Comparison of ENCODE assay signal across 19 cellular contexts in genomic region chr5:40634593-40634992, GRCh38. TPM values are rescaled to one million over a fixed set of nuclear protein-coding genes. Genes with fewer than 3 reads are reported as not detected.
A peak's percentile ranks its signal among the peaks of the same experiment; 100 is the strongest.
DNase-seq lines count a peak whose midpoint lies in the region; ATAC-seq and TF ChIP-seq lines count a peak whose summit lies in the region.
"Had no signal": no experiment of that assay in that cellular context is flagged by ENCODE, and none has a peak within 500 bp of the region (broad histone marks: within the 10 kb centered on the region; RNA-seq: fewer than 3 reads in every experiment).

No MANE protein-coding gene starts in this region.

- no peak overlapping the region for H2BK120ac ChIP-seq in neuronal stem cell (ENCODE audit: low read depth, low read length)

- CTCF ChIA-PET in CD8-positive, alpha-beta T cell (lab: Charles Lee) = interaction anchor here (1.0 to 1.4 kb wide), 2 partner anchors 11 to 46 kb away, joined by 3 read pairs; no protein-coding TSS in a partner anchor
- CTCF ChIA-PET in T-cell (lab: Charles Lee) = no interaction called here

- DNase-seq in activated naive CD8-positive, alpha-beta T cell treated with anti-CD3 and anti-CD28 coated beads for 36 hours = peak; percentile 2
- no peak for DNase-seq in activated naive CD8-positive, alpha-beta T cell treated with anti-CD3 and anti-CD28 coated beads, Interleukin-2, amount 50 U/mL, for 24 hours
- DNase-seq in CD8-positive, alpha-beta T cell = peak in 3 of 7 experiments; percentile 26 to 54 (median 49)
- DNase-seq in T-cell (peak in 8 of 34 experiments; percentile 1 to 27 (median 16)), neuronal stem cell (ENCODE audit: low spot score) (no peak), T-helper 1 cell (no peak)
- no peak for DNase-seq in activated naive CD4-positive, alpha-beta T cell treated with Interleukin-2 at 50 U/mL for 16 hours
- DNase-seq: 8988T; ACHN; BE2C; C1 segment of cervical spinal cord; Caco-2; Calu3; CD4-positive, alpha-beta memory T cell; CD4-positive, CD25-positive, alpha-beta regulatory T cell; DMS79 treated with DMSO at 0.1 percent for 48 hours; GF-D8 had no signal

- no peak overlapping the region for H2BK15ac ChIP-seq in neuronal stem cell (ENCODE audit: low read length)

- no peak overlapping the region for H4K8ac ChIP-seq in neuronal stem cell (ENCODE audit: low read depth, low read length)

- intact Hi-C loops in CD8-positive, alpha-beta T cell (cut with DNase I, micrococcal nuclease) = no loop called here

- no peak for ATAC-seq in activated naive CD8-positive, alpha-beta T cell treated with anti-CD3 and anti-CD28 coated beads, Interleukin-2, amount 50 U/mL, for 24 hours
- peak; percentile 69 for ATAC-seq in CD8-positive, alpha-beta T cell
- ATAC-seq in T-cell (replicated peaks in 1 of 4) = peak; percentile 31 to 80 (median 54)

- H3K36me3 Mint-ChIP-seq in activated naive CD8-positive, alpha-beta T cell treated with anti-CD3 and anti-CD28 coated beads for 36 hours = peaks cover 16% of the 10 kb centered on the region
- peaks cover 14% of the 10 kb centered on the region for H3K36me3 Mint-ChIP-seq in activated naive CD8-positive, alpha-beta T cell treated with anti-CD3 and anti-CD28 coated beads, Interleukin-2, amount 50 U/mL, for 24 hours (ENCODE audit: low read depth)
- H3K36me3 Mint-ChIP-seq in CD8-positive, alpha-beta T cell = peaks cover 23% of the 10 kb centered on the region
- H3K36me3 Mint-ChIP-seq in T-cell = peaks cover 26% of the 10 kb centered on the region

- no peak overlapping the region for H2AK5ac ChIP-seq in neuronal stem cell (ENCODE audit: low read depth, low read length)

- H3K9me3 ChIP-seq in CD8-positive, alpha-beta T cell (ENCODE audit: low read length) = no peaks in the 10 kb centered on the region
- no peaks in the 10 kb centered on the region for H3K9me3 ChIP-seq in neuronal stem cell (replicated peaks in 1 of 2; ENCODE audit: control insufficient read depth in 2 of 2, insufficient read depth in 1 of 2, low read depth in 1 of 2, low read length in 2 of 2)
- H3K9me3 ChIP-seq: BE2C had no signal

- no peak overlapping the region for H3K9ac ChIP-seq in neuronal stem cell (ENCODE audit: low read depth, low read length, poor library complexity)
- H3K9ac ChIP-seq: BLaER1 had no signal

- no peaks in the 10 kb centered on the region for H3K36me3 ChIP-seq in CD8-positive, alpha-beta T cell (ENCODE audit: insufficient read depth, low read length)
- no peaks in the 10 kb centered on the region for H3K36me3 ChIP-seq in neuronal stem cell (replicated peaks in 1 of 2; ENCODE audit: control insufficient read depth in 2 of 2, insufficient read depth in 2 of 2, low read length in 2 of 2)
- H3K36me3 ChIP-seq: BE2C, BLaER1 had no signal

- no peak overlapping the region for H3K27ac ChIP-seq in CD8-positive, alpha-beta T cell (ENCODE audit: low read depth, low read length)
- H3K27ac ChIP-seq in neuronal stem cell (replicated peaks; ENCODE audit: low read length) = no peak overlapping the region
- H3K27ac ChIP-seq: BLaER1 had no signal

- no CpG with 5 or more reads among the region's 7 CpGs for WGBS in neuronal stem cell (ENCODE audit: extremely low coverage in 2 of 2, insufficient read length in 2 of 2, insufficient replicate concordance in 1 of 2), 2 donors

- H3K23ac ChIP-seq in neuronal stem cell (ENCODE audit: low read depth, low read length, poor library complexity) = no peak overlapping the region

- peaks cover 13% of the 10 kb centered on the region for H3K4me1 ChIP-seq in CD8-positive, alpha-beta T cell (ENCODE audit: insufficient read depth, low read length)
- no peaks in the 10 kb centered on the region for H3K4me1 ChIP-seq in neuronal stem cell (ENCODE audit: control insufficient read depth in 2 of 2, insufficient read depth in 1 of 2, low read depth in 1 of 2, low read length in 2 of 2)
- H3K4me1 ChIP-seq: BE2C, Caco-2 had no signal

- H3K4me1 Mint-ChIP-seq in activated naive CD8-positive, alpha-beta T cell treated with anti-CD3 and anti-CD28 coated beads for 36 hours = peaks cover 11% of the 10 kb centered on the region
- H3K4me1 Mint-ChIP-seq in activated naive CD8-positive, alpha-beta T cell treated with anti-CD3 and anti-CD28 coated beads, Interleukin-2, amount 50 U/mL, for 24 hours = peaks cover 7% of the 10 kb centered on the region
- peaks cover 22% of the 10 kb centered on the region for H3K4me1 Mint-ChIP-seq in CD8-positive, alpha-beta T cell (ENCODE audit: low read depth)
- peaks cover 7 to 10% (median 8%) of the 10 kb centered on the region in 3 donors for H3K4me1 Mint-ChIP-seq in T-cell
- H3K4me1 Mint-ChIP-seq: CD4-positive, CD25-positive, alpha-beta regulatory T cell had no signal

- H2BK5ac ChIP-seq in neuronal stem cell (ENCODE audit: low read length) = no peak overlapping the region

- POLR2A ChIA-PET in CD8-positive, alpha-beta T cell (lab: Charles Lee) = interaction anchor here (1.7 kb wide), 1 partner anchor 18 kb away, joined by 5 read pairs; no protein-coding TSS in a partner anchor
- POLR2A ChIA-PET in T-cell (lab: Charles Lee) = no interaction called here

- H3K4me2 ChIP-seq in neuronal stem cell (ENCODE audit: insufficient read depth, low read length, poor library complexity, severe bottlenecking) = peak overlapping the region; percentile 2
- H3K4me2 ChIP-seq: BLaER1 had no signal

- no peak overlapping the region for H3K18ac ChIP-seq in neuronal stem cell (ENCODE audit: low read length)

- H2AFZ ChIP-seq in neuronal stem cell (ENCODE audit: low read length) = no peak overlapping the region

- no peak overlapping the region for H4K91ac ChIP-seq in neuronal stem cell (ENCODE audit: low read depth, low read length, poor library complexity)

- H3K9me3 Mint-ChIP-seq in activated naive CD8-positive, alpha-beta T cell treated with anti-CD3 and anti-CD28 coated beads for 36 hours = peaks cover 39% of the 10 kb centered on the region
- H3K9me3 Mint-ChIP-seq in activated naive CD8-positive, alpha-beta T cell treated with anti-CD3 and anti-CD28 coated beads, Interleukin-2, amount 50 U/mL, for 24 hours = peaks cover 24% of the 10 kb centered on the region
- H3K9me3 Mint-ChIP-seq in CD8-positive, alpha-beta T cell = peaks cover 27% of the 10 kb centered on the region
- H3K9me3 Mint-ChIP-seq in T-cell = peaks cover 16 to 41% (median 21%) of the 10 kb centered on the region in 3 donors

- H3K14ac ChIP-seq in neuronal stem cell (ENCODE audit: low read length) = no peak overlapping the region

- no peak overlapping the region for H3K4me3 ChIP-seq in CD8-positive, alpha-beta T cell (ENCODE audit: low read depth, low read length)
- no peak overlapping the region for H3K4me3 ChIP-seq in neuronal stem cell (ENCODE audit: low read length in 2 of 2)
- H3K4me3 ChIP-seq: BLaER1 had no signal

- no peak overlapping the region for H3K27ac Mint-ChIP-seq in activated naive CD8-positive, alpha-beta T cell treated with anti-CD3 and anti-CD28 coated beads for 36 hours
- no peak overlapping the region for H3K27ac Mint-ChIP-seq in activated naive CD8-positive, alpha-beta T cell treated with anti-CD3 and anti-CD28 coated beads, Interleukin-2, amount 50 U/mL, for 24 hours
- H3K27ac Mint-ChIP-seq in CD8-positive, alpha-beta T cell = peak overlapping the region; percentile 45
- H3K27ac Mint-ChIP-seq in T-cell = no peak overlapping the region
- H3K27ac Mint-ChIP-seq: CD4-positive, alpha-beta memory T cell; CD4-positive, CD25-positive, alpha-beta regulatory T cell had no signal

- no peaks in the 10 kb centered on the region for H3K79me1 ChIP-seq in neuronal stem cell (ENCODE audit: low read depth, low read length)

- H3K27me3 ChIP-seq in CD8-positive, alpha-beta T cell (ENCODE audit: insufficient read depth, low read length) = no peaks in the 10 kb centered on the region
- H3K27me3 ChIP-seq in neuronal stem cell (ENCODE audit: control insufficient read depth in 3 of 3, insufficient read depth in 3 of 3, low read depth in 1 of 3, low read length in 3 of 3) = no peaks in the 10 kb centered on the region
- H3K27me3 ChIP-seq: BE2C, BLaER1 had no signal

- no peak overlapping the region for H2BK12ac ChIP-seq in neuronal stem cell (ENCODE audit: low read length)

- TF ChIP-seq CTCF in CD8-positive, alpha-beta T cell (IDR thresholded peaks at IDR 0.05) = no peak

- H3K4ac ChIP-seq in neuronal stem cell (ENCODE audit: low read length) = no peak overlapping the region

- no peak overlapping the region for H3K4me3 Mint-ChIP-seq in activated naive CD8-positive, alpha-beta T cell treated with anti-CD3 and anti-CD28 coated beads for 36 hours
- H3K4me3 Mint-ChIP-seq in activated naive CD8-positive, alpha-beta T cell treated with anti-CD3 and anti-CD28 coated beads, Interleukin-2, amount 50 U/mL, for 24 hours = no peak overlapping the region
- H3K4me3 Mint-ChIP-seq in CD8-positive, alpha-beta T cell = no peak overlapping the region
- no peak overlapping the region for H3K4me3 Mint-ChIP-seq in T-cell
- H3K4me3 Mint-ChIP-seq: CD14-positive monocyte; CD4-positive, alpha-beta memory T cell; CD4-positive, CD25-positive, alpha-beta regulatory T cell had no signal

- no peaks in the 10 kb centered on the region for H3K27me3 Mint-ChIP-seq in activated naive CD8-positive, alpha-beta T cell treated with anti-CD3 and anti-CD28 coated beads for 36 hours
- H3K27me3 Mint-ChIP-seq in activated naive CD8-positive, alpha-beta T cell treated with anti-CD3 and anti-CD28 coated beads, Interleukin-2, amount 50 U/mL, for 24 hours = no peaks in the 10 kb centered on the region
- no peaks in the 10 kb centered on the region for H3K27me3 Mint-ChIP-seq in CD8-positive, alpha-beta T cell (ENCODE audit: low read depth)
- no peaks in the 10 kb centered on the region for H3K27me3 Mint-ChIP-seq in T-cell
- H3K27me3 Mint-ChIP-seq: CD4-positive, alpha-beta memory T cell had no signal

RNA-seq across cellular contexts. Expression of gene PTGER4, which starts 45.1 kb away (rescaled TPM):
- 10 to 100 TPM; 64.5 to 65.2 TPM for total RNA-seq in activated naive CD8-positive, alpha-beta T cell treated with anti-CD3 and anti-CD28 coated beads for 36 hours
- 100 to 1,000 TPM; 334 to 371 TPM for total RNA-seq in CD8-positive, alpha-beta T cell
- 100 to 1,000 TPM in 2 of 5 donors, 10 to 100 TPM in 3; 51.3 to 421 (median 57.3) TPM for total RNA-seq in T-cell
- polyA plus RNA-seq in neuronal stem cell (2013, experiment 1 of 2) = 0.04 TPM
- 0.11 TPM for polyA plus RNA-seq in neuronal stem cell (2013, experiment 2 of 2)
